In the genomic region with DNA sequence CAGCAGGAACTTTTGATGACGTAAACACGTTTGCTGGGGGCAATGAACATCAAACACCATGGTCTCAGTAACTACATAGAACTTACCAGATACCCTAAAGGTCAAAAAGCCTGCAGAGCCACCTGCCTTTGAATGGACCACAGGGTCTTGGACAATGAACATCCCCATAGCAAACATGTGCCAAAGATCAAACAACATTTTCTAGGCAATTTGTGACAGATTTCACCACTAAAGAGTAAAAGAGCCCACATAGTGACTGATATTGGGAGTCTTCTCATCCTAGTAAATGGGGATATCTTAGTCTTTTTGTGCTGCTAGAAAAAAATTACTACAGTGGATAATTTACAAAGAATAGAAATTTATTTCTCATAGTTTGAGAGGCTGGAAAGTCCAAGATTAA, we compare ENCODE assay signal across 25 cellular contexts.
"Had no signal": no experiment of that assay in that cellular context is flagged by ENCODE, and none has a peak within 500 bp of the region (broad histone marks: within the 10 kb centered on the region; RNA-seq: fewer than 3 reads in every experiment).

No MANE protein-coding gene starts in this region.

- H3K36me3 Mint-ChIP-seq: activated naive CD4-positive, alpha-beta T cell treated with anti-CD3 and anti-CD28 coated beads, Interleukin-2, amount 50 U/mL, for 72 hours had no signal

- ATAC-seq: K562, Panc1 had no signal

- H3K27ac Mint-ChIP-seq: activated CD4-positive, alpha-beta T cell treated with anti-CD3 and anti-CD28 coated beads, Interleukin-2, amount 10 ng/mL, durations not matched to agents 24 days and 14 days; activated naive CD4-positive, alpha-beta T cell treated with anti-CD3 and anti-CD28 coated beads for 36 hours; T-helper 2 cell treated with Interferon-gamma antibody and Interleukin-4, amounts not matched to agents 5 μg/mL and 100 μg/mL, for 36 hours had no signal

- DNase-seq: activated CD4-positive, alpha-beta T cell treated with anti-CD3 and anti-CD28 coated beads, Interleukin-2, amount 10 ng/mL, durations not matched to agents 24 days and 14 days; activated CD4-positive, alpha-beta T cell treated with anti-CD3 and anti-CD28 coated beads, Interleukin-2, amount 50 U/mL, for 4 hours; activated CD8-positive, alpha-beta memory T cell treated with anti-CD3 and anti-CD28 coated beads, Interleukin-2, amount 50 U/mL, for 4 hours; activated gamma-delta T cell treated with Interleukin-2 at 50 U/mL for 16 hours; activated naive CD4-positive, alpha-beta T cell treated with anti-CD3 and anti-CD28 coated beads for 36 hours; amniotic stem cell; aorta; brain microvascular endothelial cell; central memory CD4-positive, alpha-beta T cell; Karpas-422; MG63; NCI-H1048; NCI-H1105 treated with DMSO at 0.1 percent for 48 hours; NCI-H1436; NCI-H1694; NCI-H1930; NCI-H2081 treated with DMSO at 0.1 percent for 48 hours; NCI-H226; NCI-H524 treated with DMSO at 0.1 percent for 48 hours; SHP77; SJCRH30 had no signal

- H3K4me3 Mint-ChIP-seq: activated CD4-positive, alpha-beta T cell treated with anti-CD3 and anti-CD28 coated beads, Interleukin-2, amount 10 ng/mL, durations not matched to agents 24 days and 14 days; activated naive CD4-positive, alpha-beta T cell treated with anti-CD3 and anti-CD28 coated beads for 36 hours; T-helper 2 cell treated with Interferon-gamma antibody and Interleukin-4, amounts not matched to agents 5 μg/mL and 100 μg/mL, for 36 hours had no signal

- H3K9me3 Mint-ChIP-seq: activated CD4-positive, alpha-beta T cell treated with anti-CD3 and anti-CD28 coated beads, Interleukin-2, amount 10 ng/mL, durations not matched to agents 24 days and 14 days; activated naive CD4-positive, alpha-beta T cell treated with anti-CD3 and anti-CD28 coated beads for 36 hours; activated naive CD4-positive, alpha-beta T cell treated with anti-CD3 and anti-CD28 coated beads, Interleukin-2, amount 50 U/mL, for 72 hours; T-helper 2 cell treated with Interferon-gamma antibody and Interleukin-4, amounts not matched to agents 5 μg/mL and 100 μg/mL, for 36 hours had no signal
